Comparison of ENCODE assay signal across 1 cellular context in genomic region chr7:141251957-141252356, GRCh38.
TF ChIP-seq lines count a peak whose summit lies in the region.

No MANE protein-coding gene starts in this region.

TF ChIP-seq in HepG2, 621 proteins besides CTCF, POLR2A, EP300 and RAD21 (continued from another document):
- no peak for TF ChIP-seq ZBTB40 (IDR thresholded peaks at IDR 0.05)
- no peak for TF ChIP-seq ZBTB40 (CRISPR knock-in tag; IDR thresholded peaks at IDR 0.05)
- no peak for TF ChIP-seq BRCA1 (CRISPR knock-in tag; IDR thresholded peaks at IDR 0.05)
- no peak for TF ChIP-seq ZNF510 (CRISPR knock-in tag; IDR thresholded peaks at IDR 0.05; ENCODE audit: low read depth)
- TF ChIP-seq ZMYM2 (CRISPR knock-in tag; IDR thresholded peaks at IDR 0.05) = no peak
- TF ChIP-seq IRX3 (CRISPR knock-in tag; IDR thresholded peaks at IDR 0.05; ENCODE audit: borderline replicate concordance, low read depth) = no peak
- no peak for TF ChIP-seq POLR2AphosphoS5 (IDR thresholded peaks at IDR 0.05; ENCODE audit: low read depth, low read length)
- no peak for TF ChIP-seq NPAS2 (CRISPR knock-in tag; IDR thresholded peaks at IDR 0.05; ENCODE audit: borderline replicate concordance)
- no peak for TF ChIP-seq ZNF451 (CRISPR knock-in tag; IDR thresholded peaks at IDR 0.05)
- TF ChIP-seq YEATS4 (CRISPR knock-in tag; IDR thresholded peaks at IDR 0.05; ENCODE audit: borderline replicate concordance) = no peak
- no peak for TF ChIP-seq HNRNPH1 (optimal IDR thresholded peaks at IDR 0.05; ENCODE audit: low read depth, low read length)
- TF ChIP-seq ZNF577 (CRISPR knock-in tag; IDR thresholded peaks at IDR 0.05; ENCODE audit: borderline replicate concordance, low read depth) = no peak
